Comparison of ENCODE assay signal across 1 cellular context in the genomic region with DNA sequence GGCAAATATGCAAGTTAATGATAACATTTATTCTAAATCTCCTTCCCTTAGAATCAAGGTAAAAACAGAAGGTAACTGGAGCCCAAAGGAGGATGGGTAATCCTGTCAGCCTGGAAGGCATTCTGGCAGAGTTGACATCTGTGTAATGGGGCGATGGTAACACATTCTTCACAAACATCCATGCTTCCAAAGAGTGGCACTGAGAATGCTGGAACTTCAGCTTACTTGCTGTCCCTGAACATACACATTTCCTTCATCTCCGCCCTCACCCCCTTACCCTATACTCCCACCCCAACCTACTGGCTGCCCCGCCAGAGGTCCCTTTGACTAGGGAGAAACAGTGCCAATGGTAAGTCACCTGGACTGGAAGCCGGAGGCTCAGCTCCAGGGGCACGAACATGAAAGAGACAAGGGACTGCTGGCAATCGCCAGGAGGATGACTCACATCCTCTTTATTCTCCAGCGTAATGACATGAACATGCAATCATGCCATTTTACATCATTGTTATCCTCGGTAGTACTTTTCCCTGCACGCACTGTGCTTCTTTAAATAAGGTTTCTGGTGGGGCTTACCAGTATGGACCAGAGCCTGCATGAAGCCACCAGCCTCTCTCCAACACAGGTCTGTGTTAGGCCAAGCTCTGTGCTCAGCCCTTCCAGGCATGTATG.
TF ChIP-seq lines count a peak whose summit lies in the region.

No MANE protein-coding gene starts in this region.

TF ChIP-seq in HCT116, 20 proteins besides CTCF, POLR2A, EP300 and RAD21 (continued from another document):
- TF ChIP-seq, protein P1, sequence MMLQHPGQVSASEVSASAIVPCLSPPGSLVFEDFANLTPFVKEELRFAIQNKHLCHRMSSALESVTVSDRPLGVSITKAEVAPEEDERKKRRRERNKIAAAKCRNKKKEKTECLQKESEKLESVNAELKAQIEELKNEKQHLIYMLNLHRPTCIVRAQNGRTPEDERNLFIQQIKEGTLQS (IDR thresholded peaks at IDR 0.05): peak; percentile 50; the same call in 1 of the 2 replicates
- TF ChIP-seq, protein P2, sequence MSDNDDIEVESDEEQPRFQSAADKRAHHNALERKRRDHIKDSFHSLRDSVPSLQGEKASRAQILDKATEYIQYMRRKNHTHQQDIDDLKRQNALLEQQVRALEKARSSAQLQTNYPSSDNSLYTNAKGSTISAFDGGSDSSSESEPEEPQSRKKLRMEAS (IDR thresholded peaks at IDR 0.05): peak; percentile 37; the same call in 1 of the 2 replicates
- TF ChIP-seq, protein P3, sequence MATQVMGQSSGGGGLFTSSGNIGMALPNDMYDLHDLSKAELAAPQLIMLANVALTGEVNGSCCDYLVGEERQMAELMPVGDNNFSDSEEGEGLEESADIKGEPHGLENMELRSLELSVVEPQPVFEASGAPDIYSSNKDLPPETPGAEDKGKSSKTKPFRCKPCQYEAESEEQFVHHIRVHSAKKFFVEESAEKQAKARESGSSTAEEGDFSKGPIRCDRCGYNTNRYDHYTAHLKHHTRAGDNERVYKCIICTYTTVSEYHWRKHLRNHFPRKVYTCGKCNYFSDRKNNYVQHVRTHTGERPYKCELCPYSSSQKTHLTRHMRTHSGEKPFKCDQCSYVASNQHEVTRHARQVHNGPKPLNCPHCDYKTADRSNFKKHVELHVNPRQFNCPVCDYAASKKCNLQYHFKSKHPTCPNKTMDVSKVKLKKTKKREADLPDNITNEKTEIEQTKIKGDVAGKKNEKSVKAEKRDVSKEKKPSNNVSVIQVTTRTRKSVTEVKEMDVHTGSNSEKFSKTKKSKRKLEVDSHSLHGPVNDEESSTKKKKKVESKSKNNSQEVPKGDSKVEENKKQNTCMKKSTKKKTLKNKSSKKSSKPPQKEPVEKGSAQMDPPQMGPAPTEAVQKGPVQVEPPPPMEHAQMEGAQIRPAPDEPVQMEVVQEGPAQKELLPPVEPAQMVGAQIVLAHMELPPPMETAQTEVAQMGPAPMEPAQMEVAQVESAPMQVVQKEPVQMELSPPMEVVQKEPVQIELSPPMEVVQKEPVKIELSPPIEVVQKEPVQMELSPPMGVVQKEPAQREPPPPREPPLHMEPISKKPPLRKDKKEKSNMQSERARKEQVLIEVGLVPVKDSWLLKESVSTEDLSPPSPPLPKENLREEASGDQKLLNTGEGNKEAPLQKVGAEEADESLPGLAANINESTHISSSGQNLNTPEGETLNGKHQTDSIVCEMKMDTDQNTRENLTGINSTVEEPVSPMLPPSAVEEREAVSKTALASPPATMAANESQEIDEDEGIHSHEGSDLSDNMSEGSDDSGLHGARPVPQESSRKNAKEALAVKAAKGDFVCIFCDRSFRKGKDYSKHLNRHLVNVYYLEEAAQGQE (IDR thresholded peaks at IDR 0.05; ENCODE audit: low read depth): no peak
- TF ChIP-seq TCF7L2 (IDR thresholded peaks at IDR 0.05; ENCODE audit: borderline replicate concordance, extremely low read depth, insufficient read depth, insufficient read length) (peak; percentile 97), YY1 (IDR thresholded peaks at IDR 0.05; ENCODE audit: extremely low read depth, insufficient replicate concordance, low read depth, low read length) (peak; percentile 18), SP1 (IDR thresholded peaks at IDR 0.05; ENCODE audit: low read depth) (peak; percentile 84), ZNF274 (IDR thresholded peaks at IDR 0.05; ENCODE audit: low read depth, low read length) (no peak)
